Comparison of ENCODE assay signal across 1 cellular context in the genomic region with DNA sequence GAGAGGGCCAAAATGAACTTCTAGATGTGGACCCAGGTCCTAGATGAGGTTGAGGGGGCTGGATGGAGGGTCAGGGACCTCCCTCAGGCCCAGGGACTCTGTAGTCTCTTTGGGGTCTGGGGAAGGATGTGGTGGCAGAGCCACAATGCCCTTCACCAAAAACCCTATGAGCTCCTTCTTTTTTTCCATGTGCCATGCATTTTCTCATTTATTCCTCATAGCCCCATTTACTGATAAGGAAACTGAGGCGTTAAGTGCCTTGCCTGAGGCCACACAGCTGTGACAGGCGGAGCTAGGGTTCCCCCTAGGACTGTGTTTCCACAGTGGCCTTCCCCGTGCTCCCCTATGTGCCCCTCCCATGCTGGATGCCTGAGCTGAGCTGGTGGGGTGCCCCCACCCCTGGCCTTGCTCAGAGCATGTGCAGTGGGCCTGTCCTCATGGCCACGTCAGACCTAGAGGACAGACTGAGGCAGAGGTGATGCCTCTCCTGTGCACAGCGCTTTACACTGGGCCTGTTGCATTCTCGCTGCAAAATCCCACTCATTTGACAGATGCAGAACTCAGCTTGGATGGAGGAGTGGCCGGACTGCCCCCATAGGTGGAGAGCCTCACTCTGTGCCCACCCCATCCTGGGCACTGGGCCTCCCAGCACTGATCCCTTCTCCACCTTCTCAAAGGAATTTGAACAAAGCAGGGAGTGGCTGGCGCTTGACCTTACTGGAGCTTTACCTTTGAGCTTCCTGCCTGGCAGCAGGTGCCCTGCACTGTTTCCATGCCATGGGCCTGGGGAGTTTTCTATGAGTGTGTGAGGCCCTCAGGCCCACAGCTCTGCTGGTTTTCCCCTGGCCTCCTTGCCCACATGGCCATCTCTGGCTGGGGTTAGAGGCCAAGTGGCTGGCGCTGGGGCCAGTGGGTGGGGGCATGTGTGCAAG.
A peak's percentile ranks its signal among the peaks of the same experiment; 100 is the strongest.
TF ChIP-seq lines count a peak whose summit lies in the region.

No MANE protein-coding gene starts in this region.

TF ChIP-seq in A549, 52 proteins besides CTCF, POLR2A, EP300 and RAD21 (continued from another document):
- TF ChIP-seq E2F6 (IDR thresholded peaks at IDR 0.05; ENCODE audit: borderline replicate concordance, low read depth) (0 out of 2 replicates have a peak, but pooled peaks have one; percentile 2), JUN (IDR thresholded peaks at IDR 0.05) (no peak; a peak in 1 of 5 replicates), KDM5A (IDR thresholded peaks at IDR 0.05) (no peak), CHD2 (IDR thresholded peaks at IDR 0.05; ENCODE audit: low read length, partially characterized antibody) (no peak), REST (IDR thresholded peaks at IDR 0.05) (0 out of 2 replicates have a peak, but pooled peaks have one; percentile 23), HDAC2 (IDR thresholded peaks at IDR 0.05) (0 out of 2 replicates have a peak, but pooled peaks have one; percentile 25)
